Comparison of ENCODE assay signal across 37 cellular contexts in the genomic region with DNA sequence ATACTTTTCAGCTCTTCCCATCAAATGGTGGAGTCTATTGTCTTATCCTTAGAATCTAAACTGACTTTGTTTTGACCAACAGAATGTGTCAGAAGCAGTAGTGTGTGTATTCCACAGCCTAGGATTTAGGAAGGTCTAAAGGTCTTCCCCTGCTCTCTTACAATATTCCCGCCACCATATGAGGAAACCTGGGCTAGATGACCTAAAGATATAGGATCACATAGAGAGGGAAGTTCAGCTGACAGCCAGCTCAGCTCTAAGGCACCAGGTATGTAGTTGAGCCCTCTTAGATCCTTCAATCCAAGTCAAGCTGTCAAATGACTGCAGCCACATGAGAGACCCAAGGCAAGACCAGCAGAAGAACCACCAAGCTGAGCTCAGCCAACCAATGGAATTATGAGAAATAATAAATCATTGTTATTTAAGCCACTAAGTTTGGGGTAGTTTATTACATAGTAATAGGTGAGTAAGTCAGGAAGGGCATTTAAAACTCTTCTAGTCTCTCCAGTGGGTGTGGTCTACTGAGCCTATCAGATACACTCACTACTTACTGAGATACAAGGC.
"Had no signal": no experiment of that assay in that cellular context is flagged by ENCODE, and none has a peak within 500 bp of the region (broad histone marks: within the 10 kb centered on the region; RNA-seq: fewer than 3 reads in every experiment).

No MANE protein-coding gene starts in this region.

- H3K27me3 Mint-ChIP-seq: activated CD8-positive, alpha-beta T cell treated with anti-CD3 and anti-CD28 coated beads for 36 hours; activated naive CD4-positive, alpha-beta T cell treated with anti-CD3 and anti-CD28 coated beads, Interleukin-2, amount 50 U/mL, for 24 hours; activated naive CD8-positive, alpha-beta T cell; activated naive CD8-positive, alpha-beta T cell treated with anti-CD3 and anti-CD28 coated beads, Interleukin-2, amount 50 U/mL, for 24 hours; central memory CD8-positive, alpha-beta T cell had no signal

- FAIRE-seq: bronchial epithelial cell, TTC549 had no signal

- H3K4me1 ChIP-seq: ascending aorta had no signal

- H3K27ac ChIP-seq: ascending aorta, cardiac muscle cell, VCaP had no signal

- H3K27ac Mint-ChIP-seq: activated B cell treated with CpG ODN at 0.5 μM for 24 hours; activated CD4-positive, alpha-beta memory T cell treated with anti-CD3 and anti-CD28 coated beads for 36 hours; activated CD4-positive, alpha-beta T cell treated with anti-CD3 and anti-CD28 coated beads, Interleukin-2, amount 10 ng/mL, durations not matched to agents 24 days and 14 days; activated CD8-positive, alpha-beta T cell treated with anti-CD3 and anti-CD28 coated beads for 36 hours; activated naive CD4-positive, alpha-beta T cell treated with anti-CD3 and anti-CD28 coated beads, Interleukin-2, amount 10 ng/mL, durations not matched to agents 7 days and 5 days; activated naive CD4-positive, alpha-beta T cell treated with anti-CD3 and anti-CD28 coated beads, Interleukin-2, amount 50 U/mL, for 24 hours; activated naive CD8-positive, alpha-beta T cell; activated naive CD8-positive, alpha-beta T cell treated with anti-CD3 and anti-CD28 coated beads, Interleukin-2, amount 10 ng/mL, durations not matched to agents 7 days and 5 days; activated naive CD8-positive, alpha-beta T cell treated with anti-CD3 and anti-CD28 coated beads, Interleukin-2, amount 50 U/mL, for 24 hours; activated T-cell treated with anti-CD3 and anti-CD28 coated beads, Interleukin-2, amount 50 U/mL, for 72 hours; activated T-helper 2 cell treated with anti-CD3 and anti-CD28 coated beads, Interferon-gamma antibody, Interleukin-2, Interleukin-4, amounts not matched to agents 10 μg/mL and 5 μg/mL and 100 μg/mL, durations not matched to agents 14 hours and 24 hours and 36 hours; brain; T-helper 1 cell treated with Interleukin-12 subunit alpha and Interleukin-12 subunit beta and Interleukin-4 antibody, amounts not matched to agents 30 μg/mL and 1 μg/mL, for 36 hours; T-helper 2 cell treated with Interferon-gamma antibody and Interleukin-4, amounts not matched to agents 5 μg/mL and 100 μg/mL, for 36 hours had no signal

- H3K36me3 Mint-ChIP-seq: activated naive CD4-positive, alpha-beta T cell treated with anti-CD3 and anti-CD28 coated beads, Interleukin-2, amount 10 ng/mL, durations not matched to agents 7 days and 5 days; activated naive CD4-positive, alpha-beta T cell treated with anti-CD3 and anti-CD28 coated beads, Interleukin-2, amount 50 U/mL, for 24 hours; activated naive CD8-positive, alpha-beta T cell treated with anti-CD3 and anti-CD28 coated beads, Interleukin-2, amount 10 ng/mL, durations not matched to agents 7 days and 5 days; brain had no signal

- H3K4me3 ChIP-seq: ascending aorta, cardiac muscle cell had no signal

- H3K36me3 ChIP-seq: ascending aorta, cardiac muscle cell had no signal

- H3K4me3 Mint-ChIP-seq: activated B cell treated with CpG ODN at 0.5 μM for 24 hours; activated CD4-positive, alpha-beta memory T cell treated with anti-CD3 and anti-CD28 coated beads for 36 hours; activated CD4-positive, alpha-beta T cell treated with anti-CD3 and anti-CD28 coated beads, Interleukin-2, amount 10 ng/mL, durations not matched to agents 24 days and 14 days; activated CD8-positive, alpha-beta T cell treated with anti-CD3 and anti-CD28 coated beads for 36 hours; activated naive CD4-positive, alpha-beta T cell treated with anti-CD3 and anti-CD28 coated beads, Interleukin-2, amount 10 ng/mL, durations not matched to agents 7 days and 5 days; activated naive CD4-positive, alpha-beta T cell treated with anti-CD3 and anti-CD28 coated beads, Interleukin-2, amount 50 U/mL, for 24 hours; activated naive CD8-positive, alpha-beta T cell; activated naive CD8-positive, alpha-beta T cell treated with anti-CD3 and anti-CD28 coated beads, Interleukin-2, amount 10 ng/mL, durations not matched to agents 7 days and 5 days; activated naive CD8-positive, alpha-beta T cell treated with anti-CD3 and anti-CD28 coated beads, Interleukin-2, amount 50 U/mL, for 24 hours; activated T-cell treated with anti-CD3 and anti-CD28 coated beads, Interleukin-2, amount 50 U/mL, for 4 hours; brain; central memory CD8-positive, alpha-beta T cell; T-helper 1 cell treated with Interleukin-12 subunit alpha and Interleukin-12 subunit beta and Interleukin-4 antibody, amounts not matched to agents 30 μg/mL and 1 μg/mL, for 36 hours; T-helper 2 cell treated with Interferon-gamma antibody and Interleukin-4, amounts not matched to agents 5 μg/mL and 100 μg/mL, for 36 hours had no signal

- DNase-seq: activated B cell treated with CpG ODN at 0.5 μM for 24 hours; activated CD4-positive, alpha-beta memory T cell treated with anti-CD3 and anti-CD28 coated beads for 36 hours; activated CD4-positive, alpha-beta T cell treated with anti-CD3 and anti-CD28 coated beads for 4 hours; activated CD4-positive, alpha-beta T cell treated with anti-CD3 and anti-CD28 coated beads, Interleukin-2, amount 10 ng/mL, durations not matched to agents 24 days and 14 days; activated CD4-positive, alpha-beta T cell treated with anti-CD3 and anti-CD28 coated beads, Interleukin-2, amount 50 U/mL, for 1 hour; activated CD4-positive, alpha-beta T cell treated with anti-CD3 and anti-CD28 coated beads, Interleukin-2, amount 50 U/mL, for 4 hours; activated CD4-positive, CD25-positive, alpha-beta regulatory T cell treated with anti-CD3 and anti-CD28 coated beads, Interleukin-2, amount 50 U/mL, for 72 hours; activated CD8-positive, alpha-beta memory T cell treated with anti-CD3 and anti-CD28 coated beads, Interleukin-2, amount 50 U/mL, for 4 hours; activated CD8-positive, alpha-beta T cell treated with anti-CD3 and anti-CD28 coated beads for 36 hours; activated effector memory CD4-positive, alpha-beta T cell treated with Interleukin-2 at 50 U/mL for 16 hours; activated gamma-delta T cell; activated naive CD4-positive, alpha-beta T cell treated with anti-CD3 and anti-CD28 coated beads, Interleukin-2, amount 10 ng/mL, durations not matched to agents 7 days and 5 days; activated naive CD4-positive, alpha-beta T cell treated with Interleukin-2 at 50 U/mL for 16 hours; activated naive CD8-positive, alpha-beta T cell treated with anti-CD3 and anti-CD28 coated beads, Interleukin-2, amount 10 ng/mL, durations not matched to agents 7 days and 5 days; activated naive CD8-positive, alpha-beta T cell treated with anti-CD3 and anti-CD28 coated beads, Interleukin-2, amount 50 U/mL, for 24 hours; activated T-cell treated with anti-CD3 and anti-CD28 coated beads for 4 hours; activated T-cell treated with anti-CD3 and anti-CD28 coated beads, Interleukin-2, amount 50 U/mL, for 1 hour; activated T-cell treated with anti-CD3 and anti-CD28 coated beads, Interleukin-2, amount 50 U/mL, for 4 hours; activated T-cell treated with anti-CD3 and anti-CD28 coated beads, Interleukin-2, amount 50 U/mL, for 72 hours; amygdala; anterior cingulate cortex; caudate nucleus; cerebellar nuclear complex; T-helper 2 cell; T-helper 9 cell had no signal

- ATAC-seq: activated CD8-positive, alpha-beta T cell treated with anti-CD3 and anti-CD28 coated beads for 36 hours; activated naive CD8-positive, alpha-beta T cell treated with anti-CD3 and anti-CD28 coated beads, Interleukin-2, amount 50 U/mL, for 24 hours; activated T-cell treated with anti-CD3 and anti-CD28 coated beads, Interleukin-2, amount 50 U/mL, for 4 hours; activated T-cell treated with anti-CD3 and anti-CD28 coated beads, Interleukin-2, amount 50 U/mL, for 72 hours had no signal

- H3K9me3 ChIP-seq: ascending aorta had no signal

- H3K27me3 ChIP-seq: ascending aorta, cardiac muscle cell had no signal
